11 cellular contexts compared by ENCODE assay signal in genomic region chr5:53030828-53031425, GRCh38. TPM values are rescaled to one million over a fixed set of nuclear protein-coding genes. Genes with fewer than 3 reads are reported as not detected.
DNase-seq lines count a peak whose midpoint lies in the region; TF ChIP-seq lines count a peak whose summit lies in the region.
"Had no signal": no experiment of that assay in that cellular context is flagged by ENCODE, and none has a peak within 500 bp of the region (broad histone marks: within the 10 kb centered on the region; RNA-seq: fewer than 3 reads in every experiment).

No MANE protein-coding gene starts in this region.

- H3K4me2 ChIP-seq in neuronal stem cell (ENCODE audit: insufficient read depth, low read length, poor library complexity, severe bottlenecking) = no peak overlapping the region

- H4K8ac ChIP-seq in neuronal stem cell (ENCODE audit: low read depth, low read length) = no peak overlapping the region

- H3K36me3 ChIP-seq in breast epithelium (no peaks in the 10 kb centered on the region), neuronal stem cell (replicated peaks in 1 of 2; ENCODE audit: control insufficient read depth in 2 of 2, insufficient read depth in 2 of 2, low read length in 2 of 2) (no peaks in the 10 kb centered on the region)

- H3K4ac ChIP-seq in neuronal stem cell (ENCODE audit: low read length) = no peak overlapping the region

- no peaks in the 10 kb centered on the region for H3K27me3 ChIP-seq in breast epithelium
- no peaks in the 10 kb centered on the region for H3K27me3 ChIP-seq in neuronal stem cell (ENCODE audit: control insufficient read depth in 3 of 3, insufficient read depth in 3 of 3, low read depth in 1 of 3, low read length in 3 of 3)

- H4K91ac ChIP-seq in neuronal stem cell (ENCODE audit: low read depth, low read length, poor library complexity) = no peak overlapping the region

- H3K9me3 ChIP-seq in breast epithelium = no peaks in the 10 kb centered on the region
- no peaks in the 10 kb centered on the region for H3K9me3 ChIP-seq in neuronal stem cell (replicated peaks in 1 of 2; ENCODE audit: control insufficient read depth in 2 of 2, insufficient read depth in 1 of 2, low read depth in 1 of 2, low read length in 2 of 2)

- no peak for TF ChIP-seq CTCF in breast epithelium (IDR thresholded peaks at IDR 0.05)
- no peak for TF ChIP-seq CTCF in GM10266 (IDR thresholded peaks at IDR 0.05; ENCODE audit: control insufficient read depth, insufficient read depth, low read depth, missing control alignments)

- no peak overlapping the region for H3K23ac ChIP-seq in neuronal stem cell (ENCODE audit: low read depth, low read length, poor library complexity)

- H3K27ac ChIP-seq in breast epithelium (peak overlapping the region; percentile 48 to 73), neuronal stem cell (replicated peaks; ENCODE audit: low read length) (no peak overlapping the region)

- H3K4me1 ChIP-seq in breast epithelium (peaks cover 3 to 8% of the 10 kb centered on the region in 2 donors), neuronal stem cell (ENCODE audit: control insufficient read depth in 2 of 2, insufficient read depth in 1 of 2, low read depth in 1 of 2, low read length in 2 of 2) (no peaks in the 10 kb centered on the region)

- H2BK120ac ChIP-seq in neuronal stem cell (ENCODE audit: low read depth, low read length) = no peak overlapping the region

- no peak overlapping the region for H3K18ac ChIP-seq in neuronal stem cell (ENCODE audit: low read length)

- DNase-seq in Caki2 (ENCODE audit: low read depth) (peak; percentile 24), NCI-H1105 treated with DMSO at 0.1 percent for 48 hours (lab: John Stamatoyannopoulos, UW) (peak; percentile 55), breast epithelium (ENCODE audit: low spot score in 2 of 2) (no peak), neuronal stem cell (ENCODE audit: low spot score) (no peak), LoVo (ENCODE audit: low spot score) (no peak), NCI-H226 (no peak), HK-2 (ENCODE audit: unreplicated experiment) (no peak), GM10266 (ENCODE audit: extremely low spot score) (no peak)
- DNase-seq: activated CD4-positive, alpha-beta T cell treated with anti-CD3 and anti-CD28 coated beads for 1 hour; NCI-H2081; stimulated activated CD4-positive, alpha-beta T cell treated with anti-CD3 and anti-CD28 coated beads, Interleukin-2, amount 100 ng/mL, for 48 hours had no signal

- in situ Hi-C loops in Caki2 (cut with HindIII; ENCODE audit: low pct_unique_long_range_greater_than_20kb, low sequenced_read_pairs) = no loop called here

- H3K9ac ChIP-seq in neuronal stem cell (ENCODE audit: low read depth, low read length, poor library complexity) = no peak overlapping the region

- no CpG with 5 or more reads among the region's 2 CpGs for WGBS in neuronal stem cell (ENCODE audit: extremely low coverage in 2 of 2, insufficient read length in 2 of 2, insufficient replicate concordance in 1 of 2), 2 donors

- no peak overlapping the region for H2BK15ac ChIP-seq in neuronal stem cell (ENCODE audit: low read length)

- intact Hi-C loops in breast epithelium (cut with DNase I; ENCODE audit: low total_unique reads) = no loop called here

- no peak for TF ChIP-seq POLR2A in breast epithelium (IDR thresholded peaks at IDR 0.05)

- H3K14ac ChIP-seq in neuronal stem cell (ENCODE audit: low read length) = peak overlapping the region; percentile 56

- H2AFZ ChIP-seq in neuronal stem cell (ENCODE audit: low read length) = no peak overlapping the region

- no peak overlapping the region for H3K4me3 ChIP-seq in breast epithelium
- no peak overlapping the region for H3K4me3 ChIP-seq in neuronal stem cell (ENCODE audit: low read length in 2 of 2)

- no peak overlapping the region for H2BK5ac ChIP-seq in neuronal stem cell (ENCODE audit: low read length)

- peak overlapping the region; percentile 58 for H2BK12ac ChIP-seq in neuronal stem cell (ENCODE audit: low read length)

- H3K79me1 ChIP-seq in neuronal stem cell (ENCODE audit: low read depth, low read length) = no peaks in the 10 kb centered on the region

- H2AK5ac ChIP-seq in neuronal stem cell (ENCODE audit: low read depth, low read length) = no peak overlapping the region

RNA-seq across cellular contexts. Expression of gene ITGA2, which starts 41.8 kb away (rescaled TPM):
- 1.8 and 1.9 TPM in 2 replicates for total RNA-seq in Caki2 (2014; rRNA removed; shearing (Covaris generic); ENCODE audit: low replicate concordance)
- 10 to 100 TPM in 2 of 3 donors, under 1 TPM in 1; 0.80 to 33.7 (median 11.8) TPM for total RNA-seq in breast epithelium
- polyA plus RNA-seq in neuronal stem cell (2013, experiment 1 of 2) = 2.0 TPM
- polyA plus RNA-seq in neuronal stem cell (2013, experiment 2 of 2) = 2.0 TPM

Comparison
In these comparisons a context has a peak if more than half of its experiments do, and no peak if none do; other contexts are left out.
1. DNase-seq: peak in Caki2 (single experiment) and NCI-H1105 treated with DMSO at 0.1 percent for 48 hours (single experiment); none in breast epithelium (0 of 2), neuronal stem cell (single experiment), LoVo (single experiment), NCI-H226 (single experiment), HK-2 (single experiment) and GM10266 (single experiment).